ENCODE assay signal across 9 cellular contexts in the genomic region with DNA sequence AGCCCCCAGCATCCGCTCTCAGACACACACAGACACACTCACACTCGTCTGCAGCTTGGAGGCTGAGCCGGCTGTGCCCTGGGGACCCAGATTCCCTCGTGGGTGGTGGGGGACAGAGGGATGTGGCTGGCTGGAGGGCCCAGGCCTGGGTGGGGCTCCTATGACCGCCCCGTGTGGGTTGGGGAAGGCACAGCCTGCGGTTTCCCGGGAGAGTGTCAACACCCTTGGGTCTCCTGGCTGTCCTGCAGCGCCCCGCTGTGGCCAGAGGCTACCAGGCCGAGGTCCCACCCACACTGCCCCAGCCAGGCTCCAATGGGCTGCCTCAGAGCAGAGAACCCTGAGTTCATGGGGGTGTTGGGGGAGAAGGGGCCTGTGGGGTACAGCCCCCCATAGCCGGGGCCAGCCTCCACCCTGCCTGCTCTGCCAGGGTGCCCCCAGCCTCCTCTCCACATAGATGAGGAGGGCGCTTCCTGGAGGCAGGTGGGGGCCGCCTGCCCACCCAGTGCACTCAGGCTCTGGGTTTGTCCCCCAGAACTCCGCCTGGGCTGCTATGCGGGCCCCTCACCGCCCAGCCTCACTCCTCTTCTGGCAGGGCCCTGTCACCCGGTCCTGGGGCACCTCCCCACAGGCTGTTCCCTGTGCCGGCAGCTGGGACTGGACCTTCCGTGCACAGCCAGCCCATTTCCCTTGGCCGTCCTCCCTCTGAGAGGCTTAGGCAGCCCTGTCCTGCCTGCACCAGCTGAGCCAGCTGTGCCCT. TPM values are rescaled to one million over a fixed set of nuclear protein-coding genes. Genes with fewer than 3 reads are reported as not detected.
DNase-seq lines count a peak whose midpoint lies in the region; ATAC-seq and TF ChIP-seq lines count a peak whose summit lies in the region.
"Had no signal": no experiment of that assay in that cellular context is flagged by ENCODE, and none has a peak within 500 bp of the region (broad histone marks: within the 10 kb centered on the region; RNA-seq: fewer than 3 reads in every experiment).

A gene with protein sequence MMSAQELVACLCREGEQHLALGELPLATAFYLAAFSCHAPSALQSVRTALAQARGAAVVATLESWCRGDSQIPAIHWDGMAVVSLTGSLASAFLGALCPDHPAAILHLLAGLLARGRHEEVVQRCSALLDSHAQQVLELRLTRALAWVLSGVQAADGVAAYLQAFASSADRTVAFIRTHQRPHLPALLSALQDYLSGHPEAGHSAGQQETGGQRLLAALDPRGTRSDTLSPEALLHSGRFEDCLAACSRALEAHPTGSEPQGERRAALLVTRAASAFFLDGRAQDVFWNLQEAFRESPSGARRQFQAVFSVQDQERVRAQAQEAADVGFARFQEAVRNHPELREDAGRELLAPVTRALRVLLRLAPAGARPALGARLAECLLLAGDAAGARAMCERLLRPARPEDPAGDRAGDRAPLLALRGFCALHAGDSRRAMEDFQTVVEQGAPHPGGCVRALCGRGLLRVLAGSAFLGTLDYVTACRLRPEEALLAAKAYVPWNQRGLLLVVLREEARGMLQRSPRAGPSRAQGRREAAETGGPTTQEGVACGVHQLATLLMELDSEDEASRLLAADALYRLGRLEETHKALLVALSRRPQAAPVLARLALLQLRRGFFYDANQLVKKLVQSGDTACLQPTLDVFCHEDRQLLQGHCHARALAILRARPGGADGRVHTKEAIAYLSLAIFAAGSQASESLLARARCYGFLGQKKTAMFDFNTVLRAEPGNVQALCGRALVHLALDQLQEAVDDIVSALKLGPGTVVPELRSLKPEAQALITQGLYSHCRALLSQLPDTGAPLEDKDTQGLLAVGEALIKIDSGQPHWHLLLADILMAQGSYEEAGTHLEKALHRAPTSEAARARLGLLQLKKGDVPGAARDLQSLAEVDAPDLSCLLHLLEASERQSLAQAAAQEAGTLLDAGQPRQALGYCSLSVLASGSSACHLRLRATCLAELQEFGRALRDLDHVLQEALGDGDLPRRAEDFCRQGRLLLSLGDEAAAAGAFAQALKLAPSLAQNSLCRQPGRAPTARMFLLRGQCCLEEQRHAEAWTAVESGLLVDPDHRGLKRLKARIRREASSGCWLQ (minus strand): TSS at position 159 of the 757 bp plus-strand sequence. CDS start 866 bp downstream, outside the sequence.

- no peak for TF ChIP-seq POLR2A in upper lobe of left lung (IDR thresholded peaks at IDR 0.05)

- H3K36me3 ChIP-seq in upper lobe of left lung: no peaks in the 10 kb centered on the region

- TF ChIP-seq CTCF in upper lobe of left lung (IDR thresholded peaks at IDR 0.05) (peak in 5 of 6 experiments; percentile 12 to 55 (median 32)), coronary artery (IDR thresholded peaks at IDR 0.05) (no peak)

- H3K27ac ChIP-seq in upper lobe of left lung (no peak within 1 kb of the TSS), coronary artery (no peak within 1 kb of the TSS)
- H3K27ac ChIP-seq: skin epidermis had no signal

- H3K27me3 ChIP-seq in upper lobe of left lung: no peaks in the 10 kb centered on the region

- no peak for TF ChIP-seq EP300 in upper lobe of left lung (IDR thresholded peaks at IDR 0.05)

- H3K4me3 ChIP-seq in upper lobe of left lung (no peak within 1 kb of the TSS), coronary artery (no peak within 1 kb of the TSS)
- H3K4me3 ChIP-seq: skin epidermis had no signal

- WGBS in upper lobe of left lung, 2 donors: 0 to 45% methylated on average over 1 to 21 of the region's 21 CpGs

- peaks cover 0 to 6% (median 0%) of the 10 kb centered on the region in 4 donors for H3K4me1 ChIP-seq in upper lobe of left lung

- ATAC-seq in upper lobe of left lung (ENCODE audit: low FRiP score in 2 of 2): peak; percentile 22 to 28
- ATAC-seq in GM21526 (IDR thresholded peaks at IDR 0.05; ENCODE audit: low FRiP score, unreplicated experiment): no peak
- no peak for ATAC-seq in GM21515 (IDR thresholded peaks at IDR 0.05; ENCODE audit: unreplicated experiment)

- DNase-seq in DMS114 treated with DMSO at 0.1 percent for 48 hours (lab: John Stamatoyannopoulos, UW; ENCODE audit: unreplicated experiment) (peak; percentile 13), M059J (ENCODE audit: low read depth) (peak; percentile 34), kidney tubule cell (ENCODE audit: low spot score) (peak; percentile 27), upper lobe of left lung (peak in 1 of 2 donors; percentile 86), coronary artery (ENCODE audit: low spot score) (no peak)
- peak; percentile 31 for DNase-seq in activated CD8-positive, alpha-beta memory T cell treated with anti-CD3 and anti-CD28 coated beads, Interleukin-2, amount 50 U/mL, for 4 hours

- no peaks in the 10 kb centered on the region for H3K9me3 ChIP-seq in upper lobe of left lung

RNA-seq across cellular contexts. Expression of the gene that starts here (rescaled TPM):
- total RNA-seq in M059J (2014; rRNA removed; shearing (Covaris generic)): 0.05 and 0.07 TPM in 2 replicates
- total RNA-seq in upper lobe of left lung: 1 to 10 TPM in 5 of 6 donors, under 1 TPM in 1; 0.76 to 4.2 (median 2.1) TPM

Comparison
In these comparisons a context has a peak if more than half of its experiments do, and no peak if none do; other contexts are left out.
1. Peak in DNase-seq in M059J; RNA of the gene not detected or under 1 TPM.
2. ATAC-seq: peak in upper lobe of left lung (2 of 2); none in GM21526 (single experiment) and GM21515 (single experiment).